In genomic region chr5:140004174-140004573, GRCh38 we compare ENCODE assay signal across 25 cellular contexts. TPM values are rescaled to one million over a fixed set of nuclear protein-coding genes. Genes with fewer than 3 reads are reported as not detected.
DNase-seq lines count a peak whose midpoint lies in the region; ATAC-seq and TF ChIP-seq lines count a peak whose summit lies in the region.
"Had no signal": no experiment of that assay in that cellular context is flagged by ENCODE, and none has a peak within 500 bp of the region (broad histone marks: within the 10 kb centered on the region; RNA-seq: fewer than 3 reads in every experiment).

No MANE protein-coding gene starts in this region.

- peaks cover 0 to 60% (median 20%) of the 10 kb centered on the region in 9 donors for H3K4me1 ChIP-seq in heart right ventricle
- H3K4me1 ChIP-seq in right cardiac atrium (ENCODE audit: control insufficient read depth, insufficient read depth, low read length), result peaks cover 4% of the 10 kb centered on the region
- H3K4me1 ChIP-seq in right atrium auricular region, result peaks cover 0 to 9% of the 10 kb centered on the region in 2 donors
- H3K4me1 ChIP-seq: A549, Caco-2 had no signal

- H3K9me3 ChIP-seq in heart right ventricle (no peaks in the 10 kb centered on the region), right cardiac atrium (ENCODE audit: control insufficient read depth, low read length) (no peaks in the 10 kb centered on the region), right atrium auricular region (no peaks in the 10 kb centered on the region)
- H3K9me3 ChIP-seq: A549; BLaER1 treated with 17β-estradiol and CSF1 and Interleukin-3, amounts not matched to agents 10 nM and 100 nM; Caco-2 had no signal

- no peak overlapping the region for H3K4me3 ChIP-seq in heart right ventricle
- no peak overlapping the region for H3K4me3 ChIP-seq in right cardiac atrium (ENCODE audit: low read length)
- H3K4me3 ChIP-seq in right atrium auricular region, result no peak overlapping the region
- H3K4me3 ChIP-seq: A549; BLaER1 treated with 17β-estradiol and CSF1 and Interleukin-3, amounts not matched to agents 10 nM and 100 nM; GM12878 had no signal

- peak; percentile 29 for ATAC-seq in Right ventricle myocardium superior (ENCODE audit: poor library complexity)
- ATAC-seq in Right ventricle myocardium inferior, result no peak
- ATAC-seq in heart right ventricle, result peak in 3 of 8 donors; percentile 34 to 53 (median 52)
- no peak for ATAC-seq in right cardiac atrium
- ATAC-seq in left ventricle myocardium superior, result peak; percentile 26
- ATAC-seq: A549; CD8-positive, alpha-beta T cell had no signal

- WGBS in heart right ventricle, 2 donors, result 49 to 54% methylated on average over 2 of the region's 2 CpGs
- WGBS in right cardiac atrium, result 65% methylated on average over 2 of the region's 2 CpGs

- H3K27ac ChIP-seq in heart right ventricle (peak overlapping the region in 6 of 10 donors; percentile 6 to 71 (median 47)), right cardiac atrium (ENCODE audit: low read length) (no peak overlapping the region), right atrium auricular region (no peak overlapping the region), caudate nucleus (ENCODE audit: low read depth, low read length) (peak overlapping the region; percentile 46)
- H3K27ac ChIP-seq: 22Rv1; A549; BLaER1 treated with 17β-estradiol and CSF1 and Interleukin-3, amounts not matched to agents 10 nM and 100 nM; C4-2B had no signal

- no peaks in the 10 kb centered on the region for H3K36me3 ChIP-seq in heart right ventricle
- H3K36me3 ChIP-seq in right atrium auricular region, result no peaks in the 10 kb centered on the region
- H3K36me3 ChIP-seq: BLaER1 treated with 17β-estradiol and CSF1 and Interleukin-3, amounts not matched to agents 10 nM and 100 nM had no signal

- peaks cover 0 to 29% (median 0%) of the 10 kb centered on the region in 7 donors for H3K27me3 ChIP-seq in heart right ventricle
- no peaks in the 10 kb centered on the region for H3K27me3 ChIP-seq in right cardiac atrium (ENCODE audit: control insufficient read depth, insufficient read depth)
- no peaks in the 10 kb centered on the region for H3K27me3 ChIP-seq in right atrium auricular region
- H3K27me3 ChIP-seq: BLaER1 treated with 17β-estradiol and CSF1 and Interleukin-3, amounts not matched to agents 10 nM and 100 nM had no signal

- no peak for TF ChIP-seq CTCF in heart right ventricle (IDR thresholded peaks at IDR 0.05)
- TF ChIP-seq CTCF in right atrium auricular region (IDR thresholded peaks at IDR 0.05), result no peak

- intact Hi-C loops in Right ventricle myocardium superior (cut with DNase I) (no loop called here), Right ventricle myocardium inferior (cut with DNase I) (loop anchor here (5.0 kb wide), 1 partner anchor 38 kb away; the partner anchor contains the start of gene NRG2), heart right ventricle (cut with DNase I) (loop anchor here in 1 of 10 donors (5.0 kb wide), 1 partner anchor 38 kb away; the partner anchor contains the start of gene NRG2), right cardiac atrium (cut with DNase I) (no loop called here), left ventricle myocardium superior (cut with micrococcal nuclease) (no loop called here)

- DNase-seq in Right ventricle myocardium superior, result no peak
- no peak for DNase-seq in Right ventricle myocardium inferior (ENCODE audit: missing footprints)
- DNase-seq in heart right ventricle, result no peak
- DNase-seq in right cardiac atrium, result no peak
- DNase-seq in left ventricle myocardium superior, result no peak
- DNase-seq in right atrium auricular region (ENCODE audit: low spot score), result no peak
- no peak for DNase-seq in caudate nucleus (lab: John Stamatoyannopoulos, UW)
- no peak for DNase-seq in DMS114 treated with DMSO at 0.1 percent for 48 hours (lab: John Stamatoyannopoulos, UW; ENCODE audit: unreplicated experiment)
- DNase-seq: AML-193; Caco-2; Calu3; CD4-positive, alpha-beta T cell; CD8-positive, alpha-beta T cell; DMS153; DMS53; DMS79; DND-41; EL; GDM1 had no signal

RNA-seq across cellular contexts. Expression of gene NRG2, which starts 38.9 kb away (rescaled TPM):
- total RNA-seq in Right ventricle myocardium superior (2.1 TPM), Right ventricle myocardium inferior (1.9 TPM), heart right ventricle (1 to 10 TPM; 1.0 to 6.6 (median 2.9) TPM), right cardiac atrium (1 to 10 TPM; 1.1 to 3.6 (median 1.8) TPM), left ventricle myocardium superior (1.9 TPM), right atrium auricular region (1 to 10 TPM; 1.8 to 1.9 TPM)
- polyA plus RNA-seq in heart right ventricle (1 to 10 TPM in 1 of 2 donors, under 1 TPM in 1; 0.64 to 4.5 TPM), right cardiac atrium (1.4 TPM)
- polyA plus RNA-seq: BJ had no signal

Comparison
In these comparisons a context has a peak if more than half of its experiments do, and no peak if none do; other contexts are left out.
1. ATAC-seq: peak in Right ventricle myocardium superior (single experiment) and left ventricle myocardium superior (single experiment); none in Right ventricle myocardium inferior (single experiment) and right cardiac atrium (0 of 2).
2. H3K27ac ChIP-seq: peak in heart right ventricle (6 of 10) and caudate nucleus (single experiment); none in right cardiac atrium (single experiment) and right atrium auricular region (0 of 2).